ENCODE assay signal across 21 cellular contexts in the genomic region with DNA sequence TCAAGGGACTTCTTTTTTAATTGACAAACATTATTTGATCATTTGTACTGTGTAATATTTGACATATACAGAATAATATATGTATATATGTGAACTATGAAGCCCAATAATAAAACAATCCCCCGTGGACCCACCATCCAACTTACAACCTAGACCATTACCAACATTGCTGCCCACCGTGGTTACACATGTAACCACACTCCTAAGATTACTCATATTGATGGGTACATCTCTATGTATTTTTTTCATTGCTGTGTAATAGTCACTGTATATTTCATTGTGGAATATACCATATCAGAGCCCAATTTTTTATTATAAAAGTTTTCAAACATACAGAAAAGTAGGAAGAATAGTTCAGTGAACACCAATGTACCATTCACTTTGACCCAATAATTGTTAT.
DNase-seq lines count a peak whose midpoint lies in the region; ATAC-seq lines count a peak whose summit lies in the region.
"Had no signal": no experiment of that assay in that cellular context is flagged by ENCODE, and none has a peak within 500 bp of the region (broad histone marks: within the 10 kb centered on the region; RNA-seq: fewer than 3 reads in every experiment).

No MANE protein-coding gene starts in this region.

- H3K27ac Mint-ChIP-seq in activated CD4-positive, alpha-beta T cell treated with anti-CD3 and anti-CD28 coated beads for 36 hours, result peak overlapping the region; percentile 48
- peak overlapping the region; percentile 31 to 96 (median 75) for H3K27ac Mint-ChIP-seq in CD8-positive, alpha-beta memory T cell
- H3K27ac Mint-ChIP-seq in activated T-helper 1 cell treated with anti-CD3 and anti-CD28 coated beads, Interleukin-12 subunit alpha, Interleukin-12 subunit beta, Interleukin-2, Interleukin-4 antibody, amounts not matched to agents 30 ng/mL and 10 ng/mL and 1 ng/mL, durations not matched to agents 14 hours and 24 hours and 36 hours, result peak overlapping the region; percentile 74
- peak overlapping the region; percentile 83 for H3K27ac Mint-ChIP-seq in memory B cell
- H3K27ac Mint-ChIP-seq: nephron had no signal

- no peak overlapping the region for H3K4me3 ChIP-seq in CD8-positive, alpha-beta memory T cell (ENCODE audit: low read length)
- no peak overlapping the region for H3K4me3 ChIP-seq in right cardiac atrium (ENCODE audit: low read length)
- H3K4me3 ChIP-seq: A549, BLaER1, K562, thoracic aorta had no signal

- no peaks in the 10 kb centered on the region for H3K9me3 ChIP-seq in CD8-positive, alpha-beta memory T cell (ENCODE audit: low read length)
- no peaks in the 10 kb centered on the region for H3K9me3 ChIP-seq in right cardiac atrium (ENCODE audit: control insufficient read depth, low read length)
- H3K9me3 ChIP-seq: A549, BLaER1, thoracic aorta had no signal

- 94% methylated on average over 2 of the region's 2 CpGs for WGBS in right cardiac atrium

- H3K36me3 ChIP-seq in CD8-positive, alpha-beta memory T cell (ENCODE audit: insufficient read depth, low read length), result peaks cover 11% of the 10 kb centered on the region
- H3K36me3 ChIP-seq: BLaER1, thoracic aorta had no signal

- peaks cover 63% of the 10 kb centered on the region for H3K36me3 Mint-ChIP-seq in activated CD4-positive, alpha-beta T cell treated with anti-CD3 and anti-CD28 coated beads for 36 hours (ENCODE audit: low read depth)
- H3K36me3 Mint-ChIP-seq in CD8-positive, alpha-beta memory T cell, result peaks cover 0 to 83% (median 37%) of the 10 kb centered on the region in 3 donors
- peaks cover 57% of the 10 kb centered on the region for H3K36me3 Mint-ChIP-seq in activated T-helper 1 cell treated with anti-CD3 and anti-CD28 coated beads, Interleukin-12 subunit alpha, Interleukin-12 subunit beta, Interleukin-2, Interleukin-4 antibody, amounts not matched to agents 30 ng/mL and 10 ng/mL and 1 ng/mL, durations not matched to agents 14 hours and 24 hours and 36 hours (ENCODE audit: low read depth)
- peaks cover 48% of the 10 kb centered on the region for H3K36me3 Mint-ChIP-seq in memory B cell

- H3K27me3 ChIP-seq in CD8-positive, alpha-beta memory T cell (ENCODE audit: insufficient read depth, low read length, poor library complexity, severe bottlenecking), result no peaks in the 10 kb centered on the region
- no peaks in the 10 kb centered on the region for H3K27me3 ChIP-seq in right cardiac atrium (ENCODE audit: control insufficient read depth, insufficient read depth)
- H3K27me3 ChIP-seq: BLaER1 had no signal

- H3K27ac ChIP-seq in CD8-positive, alpha-beta memory T cell (ENCODE audit: low read depth, low read length), result no peak overlapping the region
- no peak overlapping the region for H3K27ac ChIP-seq in right cardiac atrium (ENCODE audit: low read length)
- H3K27ac ChIP-seq: A549, BLaER1, parathyroid adenoma, thoracic aorta had no signal

- ATAC-seq in activated CD4-positive, alpha-beta T cell treated with anti-CD3 and anti-CD28 coated beads for 36 hours, result peak; percentile 17
- no peak for ATAC-seq in memory B cell (ENCODE audit: low read depth)
- ATAC-seq in right cardiac atrium, result no peak
- no peak for ATAC-seq in HG02938 (IDR thresholded peaks at IDR 0.05; ENCODE audit: unreplicated experiment)
- ATAC-seq in GM18858 (IDR thresholded peaks at IDR 0.05; ENCODE audit: unreplicated experiment), result no peak
- ATAC-seq: A549, K562, sciatic nerve had no signal

- no peak for DNase-seq in activated CD4-positive, alpha-beta T cell treated with anti-CD3 and anti-CD28 coated beads for 36 hours
- no peak for DNase-seq in activated CD4-positive, alpha-beta T cell treated with anti-CD3 and anti-CD28 coated beads, Interleukin-2, amount 50 U/mL, for 4 hours
- no peak for DNase-seq in CD8-positive, alpha-beta memory T cell
- no peak for DNase-seq in activated T-helper 1 cell treated with anti-CD3 and anti-CD28 coated beads, Interleukin-12 subunit alpha, Interleukin-12 subunit beta, Interleukin-2, Interleukin-4 antibody, amounts not matched to agents 30 ng/mL and 10 ng/mL and 1 ng/mL, durations not matched to agents 14 hours and 24 hours and 36 hours (ENCODE audit: low spot score)
- DNase-seq in memory B cell (ENCODE audit: low spot score in 2 of 2) (no peak), right cardiac atrium (no peak)
- DNase-seq: activated gamma-delta T cell; effector memory CD4-positive, alpha-beta T cell; GOT3; mesendoderm; NCI-H1694; NCI-H526 treated with DMSO at 0.1 percent for 48 hours had no signal

- POLR2A ChIA-PET in activated CD4-positive, alpha-beta T cell treated with anti-CD3 and anti-CD28 coated beads for 36 hours (lab: Charles Lee), result interaction anchor here (1.0 to 2.8 kb wide), 2 partner anchors 15 to 23 kb away, joined by 5 to 18 read pairs; no protein-coding TSS in a partner anchor
- POLR2A ChIA-PET in CD8-positive, alpha-beta memory T cell (lab: Charles Lee), result no interaction called here

- no peaks in the 10 kb centered on the region for H3K9me3 Mint-ChIP-seq in activated CD4-positive, alpha-beta T cell treated with anti-CD3 and anti-CD28 coated beads for 36 hours (ENCODE audit: low read depth)
- no peaks in the 10 kb centered on the region for H3K9me3 Mint-ChIP-seq in CD8-positive, alpha-beta memory T cell
- no peaks in the 10 kb centered on the region for H3K9me3 Mint-ChIP-seq in activated T-helper 1 cell treated with anti-CD3 and anti-CD28 coated beads, Interleukin-12 subunit alpha, Interleukin-12 subunit beta, Interleukin-2, Interleukin-4 antibody, amounts not matched to agents 30 ng/mL and 10 ng/mL and 1 ng/mL, durations not matched to agents 14 hours and 24 hours and 36 hours
- peaks cover 1% of the 10 kb centered on the region for H3K9me3 Mint-ChIP-seq in memory B cell
- H3K9me3 Mint-ChIP-seq: nephron had no signal

- no peak overlapping the region for H3K4me3 Mint-ChIP-seq in activated CD4-positive, alpha-beta T cell treated with anti-CD3 and anti-CD28 coated beads for 36 hours
- peak overlapping the region in 1 of 7 donors; percentile 14 for H3K4me3 Mint-ChIP-seq in CD8-positive, alpha-beta memory T cell
- peak overlapping the region; percentile 34 for H3K4me3 Mint-ChIP-seq in activated T-helper 1 cell treated with anti-CD3 and anti-CD28 coated beads, Interleukin-12 subunit alpha, Interleukin-12 subunit beta, Interleukin-2, Interleukin-4 antibody, amounts not matched to agents 30 ng/mL and 10 ng/mL and 1 ng/mL, durations not matched to agents 14 hours and 24 hours and 36 hours
- H3K4me3 Mint-ChIP-seq in memory B cell, result no peak overlapping the region
- H3K4me3 Mint-ChIP-seq: nephron had no signal

- CTCF ChIA-PET in activated CD4-positive, alpha-beta T cell treated with anti-CD3 and anti-CD28 coated beads for 36 hours (lab: Charles Lee), result interaction anchor here (1.3 to 2.0 kb wide), 7 partner anchors 10 to 29 kb away, joined by 3 to 13 read pairs (median 5); no protein-coding TSS in a partner anchor
- CTCF ChIA-PET in CD8-positive, alpha-beta memory T cell (lab: Charles Lee), result interaction anchor here (1.1 to 1.9 kb wide), 3 partner anchors 15 to 32 kb away, joined by 5 to 7 read pairs (median 5); no protein-coding TSS in a partner anchor

- H3K27me3 Mint-ChIP-seq in activated CD4-positive, alpha-beta T cell treated with anti-CD3 and anti-CD28 coated beads for 36 hours, result no peaks in the 10 kb centered on the region
- H3K27me3 Mint-ChIP-seq in CD8-positive, alpha-beta memory T cell, result peaks cover 0 to 1% of the 10 kb centered on the region in 2 donors
- no peaks in the 10 kb centered on the region for H3K27me3 Mint-ChIP-seq in activated T-helper 1 cell treated with anti-CD3 and anti-CD28 coated beads, Interleukin-12 subunit alpha, Interleukin-12 subunit beta, Interleukin-2, Interleukin-4 antibody, amounts not matched to agents 30 ng/mL and 10 ng/mL and 1 ng/mL, durations not matched to agents 14 hours and 24 hours and 36 hours (ENCODE audit: insufficient read depth)
- no peaks in the 10 kb centered on the region for H3K27me3 Mint-ChIP-seq in memory B cell

- intact Hi-C loops in activated CD4-positive, alpha-beta T cell treated with anti-CD3 and anti-CD28 coated beads for 36 hours (cut with DNase I, micrococcal nuclease), result loop anchor here in 1 of 2 experiments (2.0 kb wide), 2 partner anchors 14 to 18 kb away; no protein-coding TSS in a partner anchor
- intact Hi-C loops in activated T-helper 1 cell treated with anti-CD3 and anti-CD28 coated beads, Interleukin-12 subunit alpha, Interleukin-12 subunit beta, Interleukin-2, Interleukin-4 antibody, amounts not matched to agents 30 ng/mL and 10 ng/mL and 1 ng/mL, durations not matched to agents 14 hours and 24 hours and 36 hours (cut with micrococcal nuclease), result no loop called here
- intact Hi-C loops in right cardiac atrium (cut with DNase I), result no loop called here

- peaks cover 42% of the 10 kb centered on the region for H3K4me1 ChIP-seq in CD8-positive, alpha-beta memory T cell (ENCODE audit: insufficient read depth, low read length)
- H3K4me1 ChIP-seq in right cardiac atrium (ENCODE audit: control insufficient read depth, insufficient read depth, low read length), result no peaks in the 10 kb centered on the region
- H3K4me1 ChIP-seq: parathyroid adenoma had no signal

- peaks cover 78% of the 10 kb centered on the region for H3K4me1 Mint-ChIP-seq in activated CD4-positive, alpha-beta T cell treated with anti-CD3 and anti-CD28 coated beads for 36 hours
- H3K4me1 Mint-ChIP-seq in CD8-positive, alpha-beta memory T cell, result peaks cover 67 to 91% (median 90%) of the 10 kb centered on the region in 3 donors
- peaks cover 66% of the 10 kb centered on the region for H3K4me1 Mint-ChIP-seq in activated T-helper 1 cell treated with anti-CD3 and anti-CD28 coated beads, Interleukin-12 subunit alpha, Interleukin-12 subunit beta, Interleukin-2, Interleukin-4 antibody, amounts not matched to agents 30 ng/mL and 10 ng/mL and 1 ng/mL, durations not matched to agents 14 hours and 24 hours and 36 hours (ENCODE audit: low read depth)
- H3K4me1 Mint-ChIP-seq in memory B cell, result peaks cover 50% of the 10 kb centered on the region
- H3K4me1 Mint-ChIP-seq: nephron had no signal
